Comparison of ENCODE assay signal across 14 cellular contexts in genomic region chr12:64099430-64099829, GRCh38.
DNase-seq lines count a peak whose midpoint lies in the region; ATAC-seq and TF ChIP-seq lines count a peak whose summit lies in the region.
"Had no signal": no experiment of that assay in that cellular context is flagged by ENCODE, and none has a peak within 500 bp of the region (broad histone marks: within the 10 kb centered on the region; RNA-seq: fewer than 3 reads in every experiment).

No MANE protein-coding gene starts in this region.

- H3K27ac ChIP-seq in mammary epithelial cell (ENCODE audit: insufficient read depth, low read depth, low read length): no peak overlapping the region

- TF ChIP-seq CTCF in mammary epithelial cell (conservative IDR thresholded peaks at IDR 0.05 in 1 of 2, IDR thresholded peaks at IDR 0.05 in 1 of 2; ENCODE audit: extremely low read depth in 1 of 2, insufficient read depth in 1 of 2, low read depth in 1 of 2, low read length in 2 of 2): no peak

- no peak overlapping the region for H3K4me2 ChIP-seq in mammary epithelial cell (ENCODE audit: insufficient read depth, low read depth, low read length)

- H4K20me1 ChIP-seq in mammary epithelial cell (ENCODE audit: insufficient read depth, low read length): no peaks in the 10 kb centered on the region

- CTCF ChIA-PET in mammary epithelial cell (lab: Charles Lee; ENCODE audit: low non-redundant PET): no interaction called here

- 8% methylated on average over 5 of the region's 5 CpGs for WGBS in mammary epithelial cell (ENCODE audit: low coverage, missing lambda C conversion rate)

- H3K4me3 ChIP-seq in mammary epithelial cell (replicated peaks in 1 of 3; ENCODE audit: insufficient read depth in 1 of 3, low read depth in 2 of 3, low read length in 3 of 3): no peak overlapping the region

- in situ Hi-C loops in mammary epithelial cell (cut with MboI; ENCODE audit: low sequenced_read_pairs in 2 of 2): loop anchor here in 1 of 2 donors (25.0 kb wide), 1 partner anchor 262 kb away; the partner anchor contains the start of gene SRGAP1

- H3K27me3 ChIP-seq in mammary epithelial cell (ENCODE audit: insufficient read depth, low read length): no peaks in the 10 kb centered on the region

- H2AFZ ChIP-seq in mammary epithelial cell (ENCODE audit: low read depth, low read length): no peak overlapping the region

- peaks cover 49% of the 10 kb centered on the region for H3K4me1 ChIP-seq in mammary epithelial cell (ENCODE audit: insufficient read depth, low read length)

- H3K9me3 ChIP-seq in mammary epithelial cell (replicated peaks; ENCODE audit: insufficient read depth, low read length): no peaks in the 10 kb centered on the region

- ATAC-seq in Right ventricle myocardium superior (ENCODE audit: poor library complexity) (peak; percentile 81), HG03108 (IDR thresholded peaks at IDR 0.05; ENCODE audit: unreplicated experiment) (no peak)

- BruUV-seq in mammary epithelial cell (replicated peaks; lab: Mats Ljungman, UMichigan): no TSS peak

- intact Hi-C loops in Right ventricle myocardium superior (cut with DNase I): loop anchor here (10.0 kb wide), 1 partner anchor 255 kb away; the partner anchor contains the start of gene SRGAP1
- intact Hi-C loops in cardiac septum (cut with DNase I): loop anchor here (5.0 kb wide), 1 partner anchor 83 kb away; no protein-coding TSS in a partner anchor
- intact Hi-C loops in mammary epithelial cell (cut with micrococcal nuclease): no loop called here

- H3K79me2 ChIP-seq in mammary epithelial cell (ENCODE audit: insufficient read depth, low read length): no peaks in the 10 kb centered on the region

- dilution Hi-C loops in mammary epithelial cell (cut with HindIII; ENCODE audit: low sequenced_read_pairs): no loop called here

- no peak overlapping the region for H3K9ac ChIP-seq in mammary epithelial cell (ENCODE audit: insufficient read depth, low read length)

- DNase-seq in Right ventricle myocardium superior: no peak
- DNase-seq in cardiac septum (ENCODE audit: low spot score): no peak
- peak; percentile 38 for DNase-seq in mammary epithelial cell
- peak; percentile 77 for DNase-seq in kidney tubule cell (ENCODE audit: low spot score)
- no peak for DNase-seq in NCI-H2227 treated with DMSO at 0.1 percent for 48 hours (lab: John Stamatoyannopoulos, UW)
- no peak for DNase-seq in hypothalamus (lab: John Stamatoyannopoulos, UW)
- no peak for DNase-seq in NAMALWA (ENCODE audit: low spot score)
- DNase-seq: 8988T; activated CD4-positive, CD25-positive, alpha-beta regulatory T cell treated with anti-CD3 and anti-CD28 coated beads, Interleukin-2, amount 50 U/mL, for 72 hours; activated effector memory CD4-positive, alpha-beta T cell treated with Interleukin-2 at 50 U/mL for 16 hours; islet precursor cell; NCI-H2107; retina had no signal

- no peaks in the 10 kb centered on the region for H3K36me3 ChIP-seq in mammary epithelial cell (ENCODE audit: insufficient read depth, low read length)

Comparison
In these comparisons a context has a peak if more than half of its experiments do, and no peak if none do; other contexts are left out.
1. DNase-seq: peak in mammary epithelial cell (single experiment) and kidney tubule cell (single experiment); none in Right ventricle myocardium superior (single experiment), cardiac septum (single experiment), NCI-H2227 treated with DMSO at 0.1 percent for 48 hours (single experiment), hypothalamus (0 of 51) and NAMALWA (single experiment).